ENCODE assay signal across 21 cellular contexts in genomic region chr2:99822487-99823218, GRCh38.
DNase-seq lines count a peak whose midpoint lies in the region; TF ChIP-seq lines count a peak whose summit lies in the region.
"Had no signal": no experiment of that assay in that cellular context is flagged by ENCODE, and none has a peak within 500 bp of the region (broad histone marks: within the 10 kb centered on the region; RNA-seq: fewer than 3 reads in every experiment).

No MANE protein-coding gene starts in this region.

- no peak overlapping the region for H2BK12ac ChIP-seq in H9 (ENCODE audit: insufficient read length, low read depth, low read length)
- no peak overlapping the region for H2BK12ac ChIP-seq in trophoblast cell (ENCODE audit: low read length)

- no peaks in the 10 kb centered on the region for H3K23me2 ChIP-seq in H9 (ENCODE audit: insufficient read length, low read depth, low read length, poor library complexity, severe bottlenecking)

- H3K14ac ChIP-seq in H9 (ENCODE audit: insufficient read depth, low read length): no peak overlapping the region
- no peak overlapping the region for H3K14ac ChIP-seq in trophoblast cell (ENCODE audit: low read length)

- no peaks in the 10 kb centered on the region for H3K9me2 ChIP-seq in GM23248 (ENCODE audit: insufficient read depth)

- H3K36me3 Mint-ChIP-seq in H9 (ENCODE audit: insufficient read depth in 1 of 3, low read depth in 3 of 3): no peaks in the 10 kb centered on the region

- H4K91ac ChIP-seq in H9 (ENCODE audit: insufficient read length, low read depth, low read length): no peak overlapping the region
- H4K91ac ChIP-seq in trophoblast cell (ENCODE audit: low read depth, low read length): peak overlapping the region; percentile 28

- DNase-seq in H9 (peak; percentile 39), astrocyte of the cerebellum (ENCODE audit: low read depth) (no peak), iPS-NIHi7 (ENCODE audit: extremely low spot score) (peak; percentile 38), trophoblast cell (peak in 1 of 2 donors; percentile 15), amygdala (lab: John Stamatoyannopoulos, UW) (no peak), GM23248 (no peak), COLO668 (lab: John Stamatoyannopoulos, UW; ENCODE audit: unreplicated experiment) (no peak)
- no peak for DNase-seq in stimulated activated naive CD4-positive, alpha-beta T cell (lab: John Stamatoyannopoulos, UW)
- DNase-seq: activated T-cell treated with anti-CD3 and anti-CD28 coated beads, Interleukin-2, amount 50 U/mL, for 72 hours; CD4-positive, CD25-positive, alpha-beta regulatory T cell; DMS153; effector memory CD8-positive, alpha-beta T cell; head of caudate nucleus; NCI-H1105 treated with DMSO at 0.1 percent for 48 hours; NCI-H2107; NCI-H526 treated with DMSO at 0.1 percent for 48 hours; posterior cingulate gyrus; stimulated activated CD4-positive, alpha-beta T cell treated with anti-CD3 and anti-CD28 coated beads, Interleukin-2, amount 100 ng/mL, for 24 hours; stimulated activated naive CD4-positive, alpha-beta T cell treated with Interleukin-2 at 50 U/mL for 16 hours; thyroid gland had no signal

- peaks cover 17% of the 10 kb centered on the region in 2 experiments for H3K4me1 Mint-ChIP-seq in H9
- H3K4me1 Mint-ChIP-seq: activated naive CD4-positive, alpha-beta T cell treated with anti-CD3 and anti-CD28 coated beads, Interleukin-2, amount 50 U/mL, for 24 hours had no signal

- no peaks in the 10 kb centered on the region for H3K4me1 ChIP-seq in H9 (ENCODE audit: insufficient read depth, low read length)
- H3K4me1 ChIP-seq in trophoblast cell (ENCODE audit: control insufficient read depth in 1 of 2, insufficient read depth in 2 of 2, low read length in 2 of 2): peaks cover 2 to 11% of the 10 kb centered on the region in 2 experiments
- peaks cover 7% of the 10 kb centered on the region for H3K4me1 ChIP-seq in GM23248 (ENCODE audit: insufficient read depth)
- H3K4me1 ChIP-seq: thyroid gland had no signal

- no peak overlapping the region for H2BK20ac ChIP-seq in H9 (ENCODE audit: low read depth, low read length, poor library complexity, severe bottlenecking)

- H3K4ac ChIP-seq in H9 (ENCODE audit: low read depth, low read length) (no peak overlapping the region), trophoblast cell (ENCODE audit: low read depth, low read length) (no peak overlapping the region)

- H3K27me3 ChIP-seq in H9 (ENCODE audit: insufficient read depth, low read length): no peaks in the 10 kb centered on the region
- H3K27me3 ChIP-seq in trophoblast cell (ENCODE audit: insufficient read depth, low read length): no peaks in the 10 kb centered on the region
- no peaks in the 10 kb centered on the region for H3K27me3 ChIP-seq in GM23248 (replicated peaks; ENCODE audit: insufficient read depth)
- H3K27me3 ChIP-seq: thyroid gland had no signal

- no peak overlapping the region for H3K56ac ChIP-seq in H9 (ENCODE audit: insufficient read length, low read depth, low read length)

- H2AK5ac ChIP-seq in H9 (ENCODE audit: insufficient read length, low read length): no peak overlapping the region
- no peak overlapping the region for H2AK5ac ChIP-seq in trophoblast cell (ENCODE audit: low read length)

- H3K27ac Mint-ChIP-seq in H9: 0 out of 7 replicates have a peak overlapping the region, but pooled peaks of 2 of the 3 experiments have one; percentile 1 to 21
- H3K27ac Mint-ChIP-seq: activated naive CD4-positive, alpha-beta T cell treated with anti-CD3 and anti-CD28 coated beads, Interleukin-2, amount 50 U/mL, for 24 hours; activated T-cell treated with anti-CD3 and anti-CD28 coated beads, Interleukin-2, amount 50 U/mL, for 72 hours; effector memory CD8-positive, alpha-beta T cell had no signal

- H3K4me3 ChIP-seq in astrocyte of the cerebellum (ENCODE audit: low read depth, low read length) (peak overlapping the region; percentile 7), trophoblast cell (ENCODE audit: low read depth, low read length) (no peak overlapping the region), GM23248 (no peak overlapping the region)
- H3K4me3 ChIP-seq: thyroid gland had no signal

- no peaks in the 10 kb centered on the region; a peak in 1 of 5 replicates for H3K9me3 Mint-ChIP-seq in H9
- H3K9me3 Mint-ChIP-seq: activated naive CD4-positive, alpha-beta T cell treated with anti-CD3 and anti-CD28 coated beads, Interleukin-2, amount 50 U/mL, for 24 hours; activated T-cell treated with anti-CD3 and anti-CD28 coated beads, Interleukin-2, amount 50 U/mL, for 72 hours; effector memory CD8-positive, alpha-beta T cell had no signal

- no peak overlapping the region for H3T11ph ChIP-seq in H9 (ENCODE audit: low read length)

- H3K9ac ChIP-seq in H9 (ENCODE audit: extremely low read depth, insufficient read length, low read length): no peak overlapping the region
- H3K9ac ChIP-seq in trophoblast cell (ENCODE audit: low read length): no peak overlapping the region
- H3K9ac ChIP-seq in GM23248: no peak overlapping the region

- H3K4me3 Mint-ChIP-seq in H9: peak overlapping the region in 1 of 2 experiments; percentile 36; a peak in 3 of 5 replicates
- H3K4me3 Mint-ChIP-seq: activated naive CD4-positive, alpha-beta T cell treated with anti-CD3 and anti-CD28 coated beads, Interleukin-2, amount 50 U/mL, for 24 hours; activated T-cell treated with anti-CD3 and anti-CD28 coated beads, Interleukin-2, amount 50 U/mL, for 72 hours; CD4-positive, CD25-positive, alpha-beta regulatory T cell; effector memory CD8-positive, alpha-beta T cell had no signal

- no peak overlapping the region for H2BK15ac ChIP-seq in H9 (ENCODE audit: low read depth, low read length)

- H2AFZ ChIP-seq in H9 (ENCODE audit: low read length): peak overlapping the region; percentile 2
- no peak overlapping the region for H2AFZ ChIP-seq in trophoblast cell (ENCODE audit: insufficient read depth, low read length, poor library complexity)
- H2AFZ ChIP-seq in GM23248: no peak overlapping the region

- TF ChIP-seq CTCF in H9 (conservative IDR thresholded peaks at IDR 0.05): no peak
- no peak for TF ChIP-seq CTCF in astrocyte of the cerebellum (IDR thresholded peaks at IDR 0.05; ENCODE audit: low read depth, low read length, missing control alignments)

- H2BK120ac ChIP-seq in H9 (ENCODE audit: low read depth, low read length, poor library complexity, severe bottlenecking) (no peak overlapping the region), trophoblast cell (ENCODE audit: insufficient read depth, low read length, poor library complexity) (peak overlapping the region; percentile 69)

- WGBS in H9 (ENCODE audit: extremely low coverage, insufficient read length, low lambda C conversion rate): no CpG with 5 or more reads among the region's 9 CpGs
- no CpG with 5 or more reads among the region's 9 CpGs for WGBS in trophoblast cell (ENCODE audit: extremely low coverage, insufficient coverage, insufficient read length)
- 82 to 83% methylated on average over 9 of the region's 9 CpGs for WGBS in GM23248 (ENCODE audit: low coverage in 1 of 2, low lambda C conversion rate in 2 of 2, missing lambda C conversion rate in 2 of 2), 2 experiments

- peaks cover 7% of the 10 kb centered on the region for H3K27me3 Mint-ChIP-seq in H9 (ENCODE audit: low read depth)
- H3K27me3 Mint-ChIP-seq: activated naive CD4-positive, alpha-beta T cell treated with anti-CD3 and anti-CD28 coated beads, Interleukin-2, amount 50 U/mL, for 24 hours; CD4-positive, CD25-positive, alpha-beta regulatory T cell had no signal

- H3K79me2 ChIP-seq in H9 (ENCODE audit: insufficient read depth, low read length) (no peaks in the 10 kb centered on the region), trophoblast cell (ENCODE audit: control insufficient read depth, insufficient read depth, low read length, poor library complexity) (no peaks in the 10 kb centered on the region), GM23248 (ENCODE audit: insufficient read depth) (no peaks in the 10 kb centered on the region)

- H3K18ac ChIP-seq in H9 (ENCODE audit: insufficient read length, low read depth, low read length): no peak overlapping the region
- peak overlapping the region; percentile 29 for H3K18ac ChIP-seq in trophoblast cell (ENCODE audit: low read length)

- no peak overlapping the region for H4K12ac ChIP-seq in trophoblast cell (ENCODE audit: low read depth, low read length)

- no peaks in the 10 kb centered on the region for H3K9me3 ChIP-seq in H9 (ENCODE audit: control insufficient read depth, low read depth, low read length)
- peaks cover 4% of the 10 kb centered on the region for H3K9me3 ChIP-seq in trophoblast cell (ENCODE audit: insufficient read depth, low read depth, low read length)
- H3K9me3 ChIP-seq in GM23248 (ENCODE audit: low read depth): no peaks in the 10 kb centered on the region
- H3K9me3 ChIP-seq: thyroid gland had no signal

- no peaks in the 10 kb centered on the region for H4K20me1 ChIP-seq in H9 (ENCODE audit: control insufficient read depth, insufficient read depth, insufficient read length)
- no peaks in the 10 kb centered on the region for H4K20me1 ChIP-seq in GM23248 (ENCODE audit: insufficient read depth)

- H3K36me3 ChIP-seq in trophoblast cell (ENCODE audit: control insufficient read depth in 1 of 2, insufficient read depth in 2 of 2, low read length in 2 of 2) (no peaks in the 10 kb centered on the region), GM23248 (ENCODE audit: low read depth) (no peaks in the 10 kb centered on the region)
- H3K36me3 ChIP-seq: thyroid gland had no signal

- H3K79me1 ChIP-seq in H9 (ENCODE audit: insufficient read depth, low read depth, low read length, poor library complexity, severe bottlenecking) (no peaks in the 10 kb centered on the region), trophoblast cell (ENCODE audit: low read length) (peaks cover 8% of the 10 kb centered on the region)

- H2BK5ac ChIP-seq in H9 (ENCODE audit: insufficient read length, low read length) (no peak overlapping the region), trophoblast cell (ENCODE audit: low read depth, low read length, poor library complexity) (peak overlapping the region; percentile 4)

- no peak overlapping the region for H4K5ac ChIP-seq in H9 (ENCODE audit: insufficient read length, low read depth, low read length)

- H4K8ac ChIP-seq in H9 (replicated peaks; ENCODE audit: insufficient read length, low read depth, low read length) (no peak overlapping the region), trophoblast cell (ENCODE audit: low read depth, low read length) (no peak overlapping the region)

- H3K4me2 ChIP-seq in H9 (ENCODE audit: insufficient read depth, insufficient read length, low read length) (no peak overlapping the region), trophoblast cell (ENCODE audit: low read length) (peak overlapping the region; percentile 58), GM23248 (ENCODE audit: unreplicated experiment) (no peak overlapping the region)

- no peak overlapping the region for H3K23ac ChIP-seq in H9 (ENCODE audit: insufficient read length, low read depth, low read length)
- H3K23ac ChIP-seq in trophoblast cell (ENCODE audit: low read length): no peak overlapping the region

- H3K27ac ChIP-seq in H9 (ENCODE audit: insufficient read length, low read depth, low read length): no peak overlapping the region
- peak overlapping the region; percentile 77 for H3K27ac ChIP-seq in trophoblast cell (ENCODE audit: low read depth, low read length)
- no peak overlapping the region for H3K27ac ChIP-seq in GM23248
- H3K27ac ChIP-seq: thyroid gland had no signal

- no peaks in the 10 kb centered on the region for H3F3A ChIP-seq in GM23248 (ENCODE audit: insufficient read depth)

- in situ Hi-C loops in astrocyte of the cerebellum (cut with HindIII; ENCODE audit: low sequenced_read_pairs) (no loop called here), GM23248 (cut with MboI) (no loop called here)

Comparison
In these comparisons a context has a peak if more than half of its experiments do, and no peak if none do; other contexts are left out.
1. DNase-seq: peak in H9 (single experiment) and iPS-NIHi7 (single experiment); none in astrocyte of the cerebellum (single experiment), amygdala (0 of 56), GM23248 (single experiment), stimulated activated naive CD4-positive, alpha-beta T cell (0 of 6) and COLO668 (single experiment).